10 cellular contexts compared by ENCODE assay signal in the genomic region with DNA sequence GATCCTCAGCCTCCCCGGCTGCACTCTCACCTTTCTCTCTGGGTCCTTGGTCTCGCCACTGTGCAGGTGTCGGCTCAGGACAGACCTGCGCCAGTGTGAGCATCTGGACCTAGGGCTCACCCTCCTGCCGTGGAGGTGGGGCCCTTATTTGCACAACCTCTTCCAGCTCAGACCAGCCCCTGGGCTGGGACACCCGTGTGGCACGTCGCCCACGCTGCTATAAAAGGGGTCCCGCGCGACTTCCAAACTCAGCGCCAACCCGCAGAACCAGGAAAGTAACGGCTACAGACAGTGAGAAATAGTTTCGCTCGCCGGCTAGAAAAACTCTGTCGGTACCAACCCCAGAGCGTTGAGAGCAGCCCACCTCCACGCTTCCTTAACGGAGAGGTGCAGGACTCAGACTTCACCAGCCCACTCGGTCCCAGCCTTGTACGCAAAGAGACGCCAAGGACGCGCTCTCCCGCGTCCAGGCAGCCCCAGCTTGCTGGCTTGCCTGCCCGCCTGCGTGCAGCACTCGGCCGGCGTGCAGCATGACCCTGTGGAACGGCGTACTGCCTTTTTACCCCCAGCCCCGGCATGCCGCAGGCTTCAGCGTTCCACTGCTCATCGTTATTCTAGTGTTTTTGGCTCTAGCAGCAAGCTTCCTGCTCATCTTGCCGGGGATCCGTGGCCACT. TPM values are rescaled to one million over a fixed set of nuclear protein-coding genes. Genes with fewer than 3 reads are reported as not detected.
A peak's percentile ranks its signal among the peaks of the same experiment; 100 is the strongest.
DNase-seq lines count a peak whose midpoint lies in the region; ATAC-seq and TF ChIP-seq lines count a peak whose summit lies in the region.
"Had no signal": no experiment of that assay in that cellular context is flagged by ENCODE, and none has a peak within 500 bp of the region (broad histone marks: within the 10 kb centered on the region; RNA-seq: fewer than 3 reads in every experiment).

A gene (minus strand): TSS at position 97 of the 675 bp plus-strand sequence. CDS start 761 bp downstream, outside the sequence.
A gene (plus strand): TSS at position 251 of the 675 bp plus-strand sequence. CDS start 280 bp downstream, at position 531.

- POLR2A ChIA-PET in IMR-90 (lab: Charles Lee; ENCODE audit: unreplicated experiment): no interaction called here

- dilution Hi-C loops in IMR-90 (cut with HindIII; ENCODE audit: low sequenced_read_pairs, unreplicated experiment): no loop called here

- ATAC-seq in IMR-90 (ENCODE audit: low read depth): peak; percentile 16; the same call in 1 of the 2 replicates
- ATAC-seq in omental fat pad (ENCODE audit: low FRiP score): peak; percentile 11
- no peak for ATAC-seq in HG02973 (IDR thresholded peaks at IDR 0.05; ENCODE audit: unreplicated experiment)
- no peak for ATAC-seq in HG02884 (IDR thresholded peaks at IDR 0.05; ENCODE audit: unreplicated experiment)

- no peak within 1 kb of the TSS for H2BK120ac ChIP-seq in IMR-90 (ENCODE audit: low read depth, low read length)

- H3K27ac ChIP-seq in IMR-90 (ENCODE audit: insufficient read depth, low read length) (no peak within 1 kb of the TSS), coronary artery (no peak within 1 kb of the TSS)
- H3K27ac ChIP-seq: 22Rv1 had no signal

- H3K23ac ChIP-seq in IMR-90 (ENCODE audit: low read depth, low read length): no peak within 1 kb of the TSS

- no peak within 1 kb of the TSS for H2AK5ac ChIP-seq in IMR-90 (ENCODE audit: low read depth, low read length)

- no peaks in the 10 kb centered on the region; the same call in 1 of the 2 replicates for H3K4me1 ChIP-seq in IMR-90 (ENCODE audit: control insufficient read depth, insufficient read depth, low read length)

- H3K18ac ChIP-seq in IMR-90 (ENCODE audit: low read depth, low read length): no peak within 1 kb of the TSS

- peak within 1 kb of the TSS; percentile 54; the same call in 1 of the 2 replicates for H3K4me2 ChIP-seq in IMR-90 (ENCODE audit: low read depth, low read length)

- H4K8ac ChIP-seq in IMR-90 (ENCODE audit: low read depth in 2 of 2, low read length in 2 of 2): no peak within 1 kb of the TSS

- no peak within 1 kb of the TSS for H4K5ac ChIP-seq in IMR-90 (ENCODE audit: low read depth, low read length)

- peak within 1 kb of the TSS; percentile 67 for H2AFZ ChIP-seq in IMR-90 (replicated peaks; ENCODE audit: low read length, poor library complexity)

- no peaks in the 10 kb centered on the region for H4K20me1 ChIP-seq in IMR-90 (ENCODE audit: insufficient read depth, low read length)

- no peak within 1 kb of the TSS for H2AK9ac ChIP-seq in IMR-90 (replicated peaks; ENCODE audit: low read depth, low read length, poor library complexity)

- no peak within 1 kb of the TSS for H2BK15ac ChIP-seq in IMR-90 (ENCODE audit: low read depth, low read length)

- TF ChIP-seq CTCF in IMR-90 (conservative IDR thresholded peaks at IDR 0.05; ENCODE audit: low read depth, low read length): no peak
- no peak for TF ChIP-seq CTCF in coronary artery (IDR thresholded peaks at IDR 0.05)
- no peak for TF ChIP-seq CTCF in omental fat pad (IDR thresholded peaks at IDR 0.05)

- no peak within 1 kb of the TSS for H3K4ac ChIP-seq in IMR-90 (ENCODE audit: low read depth, low read length)

- no peak within 1 kb of the TSS for H2BK5ac ChIP-seq in IMR-90 (ENCODE audit: low read depth, low read length, poor library complexity, severe bottlenecking)

- H3K79me1 ChIP-seq in IMR-90 (ENCODE audit: low read depth in 1 of 2, low read length in 2 of 2): no peaks in the 10 kb centered on the region

- intact Hi-C loops in IMR-90 (cut with micrococcal nuclease): no loop called here

- H3K56ac ChIP-seq in IMR-90 (ENCODE audit: extremely low read depth, insufficient read depth, low read length): no peak within 1 kb of the TSS

- H3K9me3 ChIP-seq in IMR-90 (ENCODE audit: control insufficient read depth, insufficient read depth, low read length): no peaks in the 10 kb centered on the region

- CTCF ChIA-PET in IMR-90 (lab: Yijun Ruan, JAX): no interaction called here

- H4K91ac ChIP-seq in IMR-90 (ENCODE audit: insufficient read depth, low read depth, low read length): no peak within 1 kb of the TSS

- in situ Hi-C loops in IMR-90 (cut with MboI; ENCODE audit: low sequenced_read_pairs): no loop called here

- no peak for TF ChIP-seq RAD21 in IMR-90 (IDR thresholded peaks at IDR 0.05; ENCODE audit: low read length)

- peaks cover 80% of the 10 kb centered on the region for H3K27me3 ChIP-seq in IMR-90 (ENCODE audit: control insufficient read depth, insufficient read depth, low read length)

- 4% methylated on average over 21 of the region's 42 CpGs; no CpG with 5 or more reads in 1 of the 2 experiments for WGBS in IMR-90 (ENCODE audit: extremely low coverage in 2 of 2, insufficient read length in 1 of 2), 2 experiments

- H3K36me3 ChIP-seq in IMR-90 (ENCODE audit: control insufficient read depth, insufficient read depth, low read length): no peaks in the 10 kb centered on the region

- no peaks in the 10 kb centered on the region for H3K9me1 ChIP-seq in IMR-90 (ENCODE audit: insufficient read depth, low read length)

- H3K14ac ChIP-seq in IMR-90 (replicated peaks; ENCODE audit: low read depth, low read length): no peak within 1 kb of the TSS

- TF ChIP-seq POLR2A in IMR-90 (IDR thresholded peaks at IDR 0.05; ENCODE audit: low read depth, low read length): no peak

- no TSS peak for BruUV-seq in IMR-90 (replicated peaks; lab: Mats Ljungman, UMichigan)

- H2BK20ac ChIP-seq in IMR-90 (ENCODE audit: low read depth, low read length): no peak within 1 kb of the TSS

- no peak within 1 kb of the TSS for H3K9ac ChIP-seq in IMR-90 (ENCODE audit: low read depth, low read length)

- peak; percentile 24 for DNase-seq in DMS 273 (lab: John Stamatoyannopoulos, UW; ENCODE audit: unreplicated experiment)
- DNase-seq in DMS 273 treated with DMSO at 0.1 percent for 48 hours (lab: John Stamatoyannopoulos, UW): no peak
- DNase-seq in IMR-90: no peak
- DNase-seq in coronary artery (ENCODE audit: low spot score): no peak
- DNase-seq in omental fat pad (ENCODE audit: low spot score): no peak
- DNase-seq in NCI-H226: no peak
- DNase-seq: occipital lobe had no signal

- H3K4me3 ChIP-seq in IMR-90 (ENCODE audit: insufficient read depth, low read depth, low read length) (no peak within 1 kb of the TSS), coronary artery (peak within 1 kb of the TSS; percentile 49)

TF ChIP-seq in IMR-90, 13 proteins besides CTCF, POLR2A, EP300 and RAD21:
- no peak for TF ChIP-seq CEBPB (IDR thresholded peaks at IDR 0.05; ENCODE audit: low read depth, low read length)
- TF ChIP-seq MAFK (IDR thresholded peaks at IDR 0.05; ENCODE audit: low read depth, low read length): no peak
- TF ChIP-seq MAZ (IDR thresholded peaks at IDR 0.05; ENCODE audit: borderline replicate concordance, low read depth, low read length): no peak
- TF ChIP-seq, protein P1, sequence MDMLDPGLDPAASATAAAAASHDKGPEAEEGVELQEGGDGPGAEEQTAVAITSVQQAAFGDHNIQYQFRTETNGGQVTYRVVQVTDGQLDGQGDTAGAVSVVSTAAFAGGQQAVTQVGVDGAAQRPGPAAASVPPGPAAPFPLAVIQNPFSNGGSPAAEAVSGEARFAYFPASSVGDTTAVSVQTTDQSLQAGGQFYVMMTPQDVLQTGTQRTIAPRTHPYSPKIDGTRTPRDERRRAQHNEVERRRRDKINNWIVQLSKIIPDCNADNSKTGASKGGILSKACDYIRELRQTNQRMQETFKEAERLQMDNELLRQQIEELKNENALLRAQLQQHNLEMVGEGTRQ (IDR thresholded peaks at IDR 0.05; ENCODE audit: low read depth, low read length): no peak
- no peak for TF ChIP-seq MXI1 (IDR thresholded peaks at IDR 0.05; ENCODE audit: borderline replicate concordance, low read depth, low read length)
- TF ChIP-seq RFX5 (IDR thresholded peaks at IDR 0.05; ENCODE audit: low read depth, low read length): no peak
- TF ChIP-seq SMC3 (IDR thresholded peaks at IDR 0.05; ENCODE audit: low read depth, low read length): no peak
- TF ChIP-seq, protein P2, sequence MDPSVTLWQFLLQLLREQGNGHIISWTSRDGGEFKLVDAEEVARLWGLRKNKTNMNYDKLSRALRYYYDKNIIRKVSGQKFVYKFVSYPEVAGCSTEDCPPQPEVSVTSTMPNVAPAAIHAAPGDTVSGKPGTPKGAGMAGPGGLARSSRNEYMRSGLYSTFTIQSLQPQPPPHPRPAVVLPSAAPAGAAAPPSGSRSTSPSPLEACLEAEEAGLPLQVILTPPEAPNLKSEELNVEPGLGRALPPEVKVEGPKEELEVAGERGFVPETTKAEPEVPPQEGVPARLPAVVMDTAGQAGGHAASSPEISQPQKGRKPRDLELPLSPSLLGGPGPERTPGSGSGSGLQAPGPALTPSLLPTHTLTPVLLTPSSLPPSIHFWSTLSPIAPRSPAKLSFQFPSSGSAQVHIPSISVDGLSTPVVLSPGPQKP (IDR thresholded peaks at IDR 0.05; ENCODE audit: borderline replicate concordance, low read depth, low read length): no peak
- no peak for TF ChIP-seq RCOR1 (IDR thresholded peaks at IDR 0.05; ENCODE audit: insufficient replicate concordance, low read length)
- no peak for TF ChIP-seq BHLHE40 (IDR thresholded peaks at IDR 0.05; ENCODE audit: low read depth, low read length)
- no peak for TF ChIP-seq FOS (IDR thresholded peaks at IDR 0.05; ENCODE audit: low read depth, low read length)
- no peak for TF ChIP-seq NFE2L2 (IDR thresholded peaks at IDR 0.05; ENCODE audit: low read depth, low read length)
- TF ChIP-seq CHD1 (IDR thresholded peaks at IDR 0.05; ENCODE audit: low read depth, low read length): no peak

RNA-seq across cellular contexts. Expression of the first gene that starts in this region (rescaled TPM):
- total RNA-seq in IMR-90 (2012; rRNA removed): not detected in 2 replicates
- 0.03 TPM in 1 of 2 replicates, not detected in the other for polyA plus RNA-seq in IMR-90 (2012; rRNA removed)
- under 0.01 TPM in 1 of 2 replicates, not detected in the other for polyA plus RNA-seq in IMR-90 (2012; cell fraction: cytosol; rRNA removed)
- 0.08 and 0.22 TPM in 2 replicates for polyA plus RNA-seq in IMR-90 (2012; cell fraction: nucleus; rRNA removed; ENCODE audit: low replicate concordance)
- total RNA-seq in omental fat pad: under 1 TPM in 3 of 4 donors, not detected in 1; 0.13 to 0.65 (median 0.47) TPM
- total RNA-seq: occipital lobe had no signal

RNA-seq across cellular contexts. Expression of the second gene that starts in this region (rescaled TPM):
- not detected in 2 replicates for total RNA-seq in IMR-90 (2012; rRNA removed)
- polyA plus RNA-seq in IMR-90 (2012; rRNA removed): not detected in 2 replicates
- not detected in 2 replicates for polyA plus RNA-seq in IMR-90 (2012; cell fraction: cytosol; rRNA removed)
- 0.03 TPM in 1 of 2 replicates, not detected in the other for polyA plus RNA-seq in IMR-90 (2012; cell fraction: nucleus; rRNA removed; ENCODE audit: low replicate concordance)
- total RNA-seq in omental fat pad: not detected
- total RNA-seq: occipital lobe had no signal

Comparison
In these comparisons a context has a peak if more than half of its experiments do, and no peak if none do; other contexts are left out.
1. Peak in ATAC-seq and H3K4me2 ChIP-seq in IMR-90; RNA of the genes that start here not detected or under 1 TPM.
2. Peak in ATAC-seq in omental fat pad; RNA of the genes that start here not detected or under 1 TPM.